In the genomic region with DNA sequence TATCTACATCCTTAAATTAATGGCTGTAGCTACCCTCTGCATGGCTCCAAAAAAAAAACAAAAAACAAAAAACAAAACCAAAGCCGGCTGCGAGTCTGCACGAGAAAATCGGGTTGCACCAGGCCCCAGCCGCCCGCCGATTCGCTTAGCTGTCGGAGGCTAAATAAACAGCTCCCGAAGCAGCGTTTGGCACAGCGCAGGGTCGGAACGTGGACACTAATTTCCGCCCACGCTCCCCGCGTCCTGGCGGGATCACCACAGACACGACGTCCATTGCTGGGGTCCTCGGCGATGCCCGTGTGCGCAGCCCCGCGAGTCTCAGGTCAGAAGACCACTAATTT, we compare ENCODE assay signal across 8 cellular contexts. TPM values are rescaled to one million over a fixed set of nuclear protein-coding genes. Genes with fewer than 3 reads are reported as not detected.
A peak's percentile ranks its signal among the peaks of the same experiment; 100 is the strongest.
DNase-seq lines count a peak whose midpoint lies in the region; ATAC-seq and TF ChIP-seq lines count a peak whose summit lies in the region.

No MANE protein-coding gene starts in this region.

- H3K4me3 Mint-ChIP-seq in osteocyte (ENCODE audit: unreplicated experiment) (peak overlapping the region; percentile 93), type B pancreatic cell (peak overlapping the region; percentile 92)

- H3K27me3 Mint-ChIP-seq in osteocyte (ENCODE audit: unreplicated experiment), result no peaks in the 10 kb centered on the region
- peaks cover 4% of the 10 kb centered on the region for H3K27me3 Mint-ChIP-seq in type B pancreatic cell

- TF ChIP-seq CTCF in foreskin fibroblast (IDR thresholded peaks at IDR 0.05; ENCODE audit: low read depth, low read length) (no peak), osteocyte (IDR thresholded peaks at IDR 0.05) (no peak), type B pancreatic cell (conservative IDR thresholded peaks at IDR 0.05) (no peak)

- H3K36me3 Mint-ChIP-seq in osteocyte (ENCODE audit: unreplicated experiment) (peaks cover 5% of the 10 kb centered on the region), type B pancreatic cell (peaks cover 3% of the 10 kb centered on the region)

- H3K27ac Mint-ChIP-seq in osteocyte (ENCODE audit: unreplicated experiment), result peak overlapping the region; percentile 98
- H3K27ac Mint-ChIP-seq in type B pancreatic cell, result peak overlapping the region; percentile 93

- DNase-seq in NOMO-1 (lab: John Stamatoyannopoulos, UW; ENCODE audit: unreplicated experiment in 2 of 2), result peak; percentile 40
- DNase-seq in activated effector memory CD4-positive, alpha-beta T cell treated with anti-CD3 and anti-CD28 coated beads, Interleukin-2, amount 50 U/mL, for 16 hours, result peak; percentile 80
- peak; percentile 51 to 76 for DNase-seq in foreskin fibroblast
- DNase-seq in osteocyte (ENCODE audit: extremely low spot score, unreplicated experiment), result peak; percentile 87
- DNase-seq in type B pancreatic cell (ENCODE audit: extremely low spot score, unreplicated experiment), result no peak
- DNase-seq in islet precursor cell, result no peak

- H3K9me3 Mint-ChIP-seq in osteocyte (ENCODE audit: unreplicated experiment), result no peaks in the 10 kb centered on the region
- H3K9me3 Mint-ChIP-seq in type B pancreatic cell, result no peaks in the 10 kb centered on the region

- H3K4me3 ChIP-seq in GM08714 (ENCODE audit: low read length) (peak overlapping the region; percentile 76), foreskin fibroblast (ENCODE audit: low read depth in 1 of 2, low read length in 2 of 2) (peak overlapping the region; percentile 74 to 83)

- peaks cover 42% of the 10 kb centered on the region for H3K4me1 Mint-ChIP-seq in osteocyte (ENCODE audit: unreplicated experiment)
- H3K4me1 Mint-ChIP-seq in type B pancreatic cell (ENCODE audit: unreplicated experiment), result peaks cover 17% of the 10 kb centered on the region

- peak; percentile 4 for ATAC-seq in HG02943 (IDR thresholded peaks at IDR 0.05; ENCODE audit: low read depth, unreplicated experiment)

RNA-seq across cellular contexts. Expression of gene ERC1, which starts 0.7 kb away (rescaled TPM):
- total RNA-seq in osteocyte, result 79.5 and 83.9 TPM in 2 replicates
- total RNA-seq in type B pancreatic cell (ENCODE audit: low replicate concordance), result 62.8 and 83.5 TPM in 2 replicates

RNA-seq across cellular contexts. Expression of gene RAD52, which starts 40.8 kb away (rescaled TPM):
- total RNA-seq in osteocyte, result 15.4 and 17.8 TPM in 2 replicates
- total RNA-seq in type B pancreatic cell (ENCODE audit: low replicate concordance), result 28.3 and 32.8 TPM in 2 replicates

Comparison
In these comparisons a context has a peak if more than half of its experiments do, and no peak if none do; other contexts are left out.
1. DNase-seq: peak in NOMO-1 (2 of 2), activated effector memory CD4-positive, alpha-beta T cell treated with anti-CD3 and anti-CD28 coated beads, Interleukin-2, amount 50 U/mL, for 16 hours (single experiment), foreskin fibroblast (2 of 2) and osteocyte (single experiment); none in type B pancreatic cell (single experiment) and islet precursor cell (single experiment).